Comparison of ENCODE assay signal across 8 cellular contexts in the genomic region with DNA sequence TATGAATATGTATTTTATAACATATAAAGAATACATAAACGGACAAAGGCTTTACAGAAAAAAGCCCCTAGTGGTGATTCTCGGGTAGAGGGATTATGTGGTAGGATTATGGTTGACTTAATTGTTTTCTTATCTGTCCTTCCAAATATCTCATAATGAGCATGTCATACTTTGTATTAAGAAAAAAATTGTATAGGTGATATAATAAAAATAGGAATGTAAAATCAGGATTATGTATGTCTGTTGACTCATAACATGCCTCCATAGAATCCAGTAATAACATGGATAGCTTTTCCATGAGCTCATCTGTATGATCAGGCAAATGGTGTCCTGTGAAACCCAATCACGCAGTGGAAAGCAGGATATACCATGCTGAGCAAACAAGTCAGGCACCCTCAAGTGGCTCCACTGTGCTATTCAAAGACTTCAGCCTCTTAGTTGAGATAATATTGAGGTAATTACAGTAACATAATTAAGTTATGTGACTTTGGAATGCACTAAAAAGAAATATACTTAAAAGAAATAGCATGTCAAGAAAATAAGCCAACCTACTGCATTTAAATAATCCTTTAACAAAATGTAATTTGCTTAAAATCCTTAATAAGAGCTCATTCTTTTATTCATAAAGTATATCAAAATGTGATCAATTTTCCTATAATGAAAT. TPM values are rescaled to one million over a fixed set of nuclear protein-coding genes. Genes with fewer than 3 reads are reported as not detected.
DNase-seq lines count a peak whose midpoint lies in the region; ATAC-seq, FAIRE-seq and TF ChIP-seq lines count a peak whose summit lies in the region.

No MANE protein-coding gene starts in this region.

- POLR2A ChIA-PET in PC-3 (lab: Charles Lee; ENCODE audit: unreplicated experiment): no interaction called here

- intact Hi-C loops in PC-3 (cut with micrococcal nuclease): loop anchor here (1.0 kb wide), 1 partner anchor 27 kb away; no protein-coding TSS in a partner anchor
- intact Hi-C loops in activated CD4-positive, alpha-beta T cell treated with anti-CD3 and anti-CD28 coated beads, Interleukin-2, amount 10 ng/mL, durations not matched to agents 24 days and 14 days (cut with micrococcal nuclease): no loop called here
- intact Hi-C loops in esophagus squamous epithelium (cut with DNase I): no loop called here

- H3K79me2 ChIP-seq in PC-3 (ENCODE audit: low read length): no peaks in the 10 kb centered on the region

- no peaks in the 10 kb centered on the region for H3K36me3 Mint-ChIP-seq in activated CD4-positive, alpha-beta T cell treated with anti-CD3 and anti-CD28 coated beads, Interleukin-2, amount 10 ng/mL, durations not matched to agents 24 days and 14 days (ENCODE audit: low read depth)

- no peaks in the 10 kb centered on the region for H3K9me2 ChIP-seq in PC-3 (replicated peaks; ENCODE audit: low read length)

- no peak overlapping the region for H3K4me3 Mint-ChIP-seq in activated CD4-positive, alpha-beta T cell treated with anti-CD3 and anti-CD28 coated beads, Interleukin-2, amount 10 ng/mL, durations not matched to agents 24 days and 14 days

- H3K9ac ChIP-seq in PC-3 (ENCODE audit: low read length): no peak overlapping the region

- no peak overlapping the region; the same call in 1 of the 2 replicates for H2AFZ ChIP-seq in PC-3 (ENCODE audit: low read length)

- H3K4me1 Mint-ChIP-seq in activated CD4-positive, alpha-beta T cell treated with anti-CD3 and anti-CD28 coated beads, Interleukin-2, amount 10 ng/mL, durations not matched to agents 24 days and 14 days: peaks cover 6% of the 10 kb centered on the region

- no TSS peak for BruUV-seq in PC-3 (replicated peaks; lab: Mats Ljungman, UMichigan)

- peaks cover 33% of the 10 kb centered on the region for H3K27me3 Mint-ChIP-seq in activated CD4-positive, alpha-beta T cell treated with anti-CD3 and anti-CD28 coated beads, Interleukin-2, amount 10 ng/mL, durations not matched to agents 24 days and 14 days

- WGBS in esophagus squamous epithelium, 2 donors: 25 to 35% methylated on average over 3 of the region's 3 CpGs

- H3K9me3 ChIP-seq in PC-3 (ENCODE audit: low read length): no peaks in the 10 kb centered on the region
- H3K9me3 ChIP-seq in esophagus squamous epithelium: no peaks in the 10 kb centered on the region

- DNase-seq in PC-3: peak; percentile 71
- DNase-seq in fibroblast of mammary gland (ENCODE audit: low read depth): peak; percentile 17
- no peak for DNase-seq in activated CD4-positive, alpha-beta T cell treated with anti-CD3 and anti-CD28 coated beads, Interleukin-2, amount 10 ng/mL, durations not matched to agents 24 days and 14 days
- DNase-seq in GM19239 (ENCODE audit: insufficient read length, low spot score): no peak
- DNase-seq in esophagus squamous epithelium (lab: John Stamatoyannopoulos, UW): no peak

- peak; percentile 17; the same call in 1 of the 2 replicates for TF ChIP-seq CTCF in GM12874 (IDR thresholded peaks at IDR 0.05; ENCODE audit: insufficient read depth, low read depth, low read length)
- peak; percentile 52 for TF ChIP-seq CTCF in PC-3 (conservative IDR thresholded peaks at IDR 0.05; ENCODE audit: low read depth, low read length)
- peak; percentile 47 for TF ChIP-seq CTCF in fibroblast of mammary gland (conservative IDR thresholded peaks at IDR 0.05; ENCODE audit: control insufficient read depth, insufficient read depth, low read depth, low read length)
- TF ChIP-seq CTCF in esophagus squamous epithelium (IDR thresholded peaks at IDR 0.05): peak in 3 of 6 experiments; percentile 5 to 30 (median 18)

- H3K36me3 ChIP-seq in PC-3 (ENCODE audit: low read depth, low read length) (no peaks in the 10 kb centered on the region), esophagus squamous epithelium (no peaks in the 10 kb centered on the region)

- H3K4me3 ChIP-seq in PC-3 (ENCODE audit: low read length) (no peak overlapping the region), fibroblast of mammary gland (ENCODE audit: control insufficient read depth, low read depth, low read length) (no peak overlapping the region), esophagus squamous epithelium (no peak overlapping the region)

- no peak overlapping the region for H3K27ac Mint-ChIP-seq in activated CD4-positive, alpha-beta T cell treated with anti-CD3 and anti-CD28 coated beads, Interleukin-2, amount 10 ng/mL, durations not matched to agents 24 days and 14 days

- ATAC-seq in PC-3 (peak; percentile 59; the same call in 1 of the 2 replicates), HG03108 (IDR thresholded peaks at IDR 0.05; ENCODE audit: unreplicated experiment) (no peak)

- H3K27ac ChIP-seq in PC-3 (ENCODE audit: low read length): no peak overlapping the region
- no peak overlapping the region for H3K27ac ChIP-seq in esophagus squamous epithelium

- no peaks in the 10 kb centered on the region for H3K9me3 Mint-ChIP-seq in activated CD4-positive, alpha-beta T cell treated with anti-CD3 and anti-CD28 coated beads, Interleukin-2, amount 10 ng/mL, durations not matched to agents 24 days and 14 days

- no peak for TF ChIP-seq POLR2A in esophagus squamous epithelium (IDR thresholded peaks at IDR 0.05)

- H3K27me3 ChIP-seq in PC-3 (ENCODE audit: low read length): peaks cover 34% of the 10 kb centered on the region
- peaks cover 0 to 18% (median 0%) of the 10 kb centered on the region in 4 donors for H3K27me3 ChIP-seq in esophagus squamous epithelium

- peak overlapping the region; percentile 0; the same call in 1 of the 2 replicates for H3K4me2 ChIP-seq in PC-3 (ENCODE audit: low read length)

- H3K4me1 ChIP-seq in PC-3 (ENCODE audit: insufficient read depth, low read length): peaks cover 11% of the 10 kb centered on the region
- H3K4me1 ChIP-seq in esophagus squamous epithelium: peaks cover 0 to 31% (median 4%) of the 10 kb centered on the region in 3 donors

- H3F3A ChIP-seq in PC-3 (ENCODE audit: low read length, unreplicated experiment): no peaks in the 10 kb centered on the region

- CTCF ChIA-PET in PC-3 (lab: Charles Lee): interaction anchor here (0.6 to 0.7 kb wide), 2 partner anchors 41 to 223 kb away, joined by 3 to 4 read pairs; no protein-coding TSS in a partner anchor

- no peaks in the 10 kb centered on the region for H4K20me1 ChIP-seq in PC-3 (ENCODE audit: low read length)

- peak; percentile 71 for FAIRE-seq in A204.1 (lab: Jason Lieb, UNC)
- FAIRE-seq in GM19239 (lab: Jason Lieb, UNC): no peak

RNA-seq across cellular contexts. Expression of a gene that starts 39.6 kb away (rescaled TPM):
- 118 and 181 TPM in 2 replicates for total RNA-seq in PC-3 (2014; rRNA removed)
- 119 and 123 TPM in 2 replicates for total RNA-seq in activated CD4-positive, alpha-beta T cell treated with anti-CD3 and anti-CD28 coated beads, Interleukin-2, amount 10 ng/mL, durations not matched to agents 24 days and 14 days
- total RNA-seq in esophagus squamous epithelium: 10 to 100 TPM; 44.7 to 73.1 (median 68.5) TPM

RNA-seq across cellular contexts. Expression of a gene that starts 50.1 kb away (rescaled TPM):
- total RNA-seq in PC-3 (2014; rRNA removed) (47.1 and 58.5 TPM in 2 replicates), esophagus squamous epithelium (10 to 100 TPM; 11.6 to 35.5 (median 26.0) TPM)
- 69.9 and 70.9 TPM in 2 replicates for total RNA-seq in activated CD4-positive, alpha-beta T cell treated with anti-CD3 and anti-CD28 coated beads, Interleukin-2, amount 10 ng/mL, durations not matched to agents 24 days and 14 days

Comparison
In these comparisons a context has a peak if more than half of its experiments do, and no peak if none do; other contexts are left out.
1. DNase-seq: peak in PC-3 (single experiment) and fibroblast of mammary gland (single experiment); none in activated CD4-positive, alpha-beta T cell treated with anti-CD3 and anti-CD28 coated beads, Interleukin-2, amount 10 ng/mL, durations not matched to agents 24 days and 14 days (single experiment), GM19239 (single experiment) and esophagus squamous epithelium (single experiment).